Comparison of ENCODE assay signal across 1 cellular context in the genomic region with DNA sequence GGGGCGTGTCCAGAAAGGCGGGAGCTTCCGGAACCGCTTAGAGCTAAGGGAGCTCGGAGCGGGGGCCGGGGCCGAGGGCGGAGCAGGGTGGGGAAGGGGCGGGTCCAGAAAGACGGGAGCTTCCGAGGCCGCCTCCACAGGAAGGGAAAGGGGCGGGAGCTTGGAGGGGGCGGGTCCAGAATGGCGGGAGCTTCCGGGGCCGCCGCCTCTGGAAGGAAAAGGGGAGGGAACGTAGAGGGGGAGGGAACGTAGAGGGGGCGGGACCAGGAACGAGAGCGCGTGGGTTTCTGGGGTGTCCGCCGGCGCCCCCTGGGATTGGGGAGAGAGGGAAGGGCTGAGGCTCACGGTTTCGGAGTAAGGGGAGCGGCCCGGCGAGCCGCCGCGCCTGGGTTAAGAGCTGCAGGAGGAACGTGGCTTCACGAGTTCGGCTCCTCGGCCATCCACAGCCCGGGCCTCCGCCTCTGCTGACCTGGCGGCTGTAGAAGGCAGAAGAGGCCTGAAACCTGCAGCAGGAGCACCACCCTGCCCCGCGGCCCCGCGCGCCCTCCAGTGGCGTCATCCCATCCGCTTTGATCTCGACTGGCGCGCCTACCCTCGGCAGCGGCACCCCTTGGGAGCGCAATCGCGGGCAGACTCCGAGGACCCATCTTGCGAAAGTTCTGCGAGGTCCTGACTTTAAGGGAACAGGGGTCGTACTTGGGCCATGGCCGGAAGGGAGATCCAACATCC.
TF ChIP-seq lines count a peak whose summit lies in the region.

No MANE protein-coding gene starts in this region.

TF ChIP-seq in HEK293, 187 proteins besides CTCF, POLR2A, EP300 and RAD21 (continued from another document and continues in another):
- TF ChIP-seq BCL6B (tag by site-specific recombination; IDR thresholded peaks at IDR 0.05): no peak
- TF ChIP-seq ZNF639 (tag by site-specific recombination; IDR thresholded peaks at IDR 0.05): peak; percentile 76
- peak; percentile 49 for TF ChIP-seq ZNF600 (tag by site-specific recombination; IDR thresholded peaks at IDR 0.05)
- no peak for TF ChIP-seq ZNF248 (tag by site-specific recombination; IDR thresholded peaks at IDR 0.05)
- no peak for TF ChIP-seq MYNN (tag by site-specific recombination; IDR thresholded peaks at IDR 0.05; ENCODE audit: borderline replicate concordance)
- peak; percentile 87 for TF ChIP-seq ZNF629 (tag by site-specific recombination; IDR thresholded peaks at IDR 0.05)
- peak; percentile 68 for TF ChIP-seq ZBTB20 (tag by site-specific recombination; IDR thresholded peaks at IDR 0.05)
- TF ChIP-seq ZNF266 (tag by site-specific recombination; IDR thresholded peaks at IDR 0.05; ENCODE audit: low read depth): no peak
- peak; percentile 14; the same call in 1 of the 2 replicates for TF ChIP-seq ZBTB11 (tag by site-specific recombination; conservative IDR thresholded peaks at IDR 0.05; ENCODE audit: low read depth)
- TF ChIP-seq ZNF121 (tag by site-specific recombination; IDR thresholded peaks at IDR 0.05): no peak
- no peak for TF ChIP-seq ZNF280C (tag by site-specific recombination; IDR thresholded peaks at IDR 0.05)
- 0 out of 2 replicates have a peak, but pooled peaks have one; percentile 28 for TF ChIP-seq PRDM1 (tag by site-specific recombination; IDR thresholded peaks at IDR 0.05)
- TF ChIP-seq ZNF626 (tag by site-specific recombination; IDR thresholded peaks at IDR 0.05): no peak
- TF ChIP-seq ZNF843 (tag by site-specific recombination; IDR thresholded peaks at IDR 0.05): peak; percentile 79
- TF ChIP-seq SCRT2 (tag by site-specific recombination; IDR thresholded peaks at IDR 0.05): 0 out of 2 replicates have a peak, but pooled peaks have one; percentile 38
- TF ChIP-seq ZBTB1 (tag by site-specific recombination; IDR thresholded peaks at IDR 0.05): peak; percentile 28; the same call in 1 of the 2 replicates
- 0 out of 2 replicates have a peak, but pooled peaks have one; percentile 12 for TF ChIP-seq HOXD13 (CRISPR knock-in tag; IDR thresholded peaks at IDR 0.05; ENCODE audit: borderline replicate concordance)
- no peak for TF ChIP-seq ZNF311 (tag by site-specific recombination; IDR thresholded peaks at IDR 0.05; ENCODE audit: borderline replicate concordance)
- no peak for TF ChIP-seq ZFP41 (tag by site-specific recombination; IDR thresholded peaks at IDR 0.05; ENCODE audit: borderline replicate concordance)
- TF ChIP-seq ATF2 (tag by site-specific recombination; IDR thresholded peaks at IDR 0.05; ENCODE audit: low read depth): peak; percentile 84
- TF ChIP-seq ZBTB44 (tag by site-specific recombination; IDR thresholded peaks at IDR 0.05): peak; percentile 75; the same call in 1 of the 2 replicates
- TF ChIP-seq ZNF146 (tag by site-specific recombination; IDR thresholded peaks at IDR 0.05): peak; percentile 42
- TF ChIP-seq ZNF138 (tag by site-specific recombination; IDR thresholded peaks at IDR 0.05; ENCODE audit: borderline replicate concordance): no peak
- no peak for TF ChIP-seq ZNF544 (tag by site-specific recombination; IDR thresholded peaks at IDR 0.05)
- TF ChIP-seq ZNF529 (tag by site-specific recombination; IDR thresholded peaks at IDR 0.05; ENCODE audit: insufficient replicate concordance): no peak
- TF ChIP-seq ZNF19 (tag by site-specific recombination; IDR thresholded peaks at IDR 0.05; ENCODE audit: low read depth): no peak
- TF ChIP-seq ZNF175 (tag by site-specific recombination; IDR thresholded peaks at IDR 0.05): no peak
- no peak for TF ChIP-seq ZNF791 (tag by site-specific recombination; IDR thresholded peaks at IDR 0.05)
- TF ChIP-seq ZNF24 (tag by site-specific recombination; IDR thresholded peaks at IDR 0.05): peak; percentile 76
- no peak for TF ChIP-seq ZNF549 (tag by site-specific recombination; IDR thresholded peaks at IDR 0.05)
- peak; percentile 97 for TF ChIP-seq ZNF501 (tag by site-specific recombination; IDR thresholded peaks at IDR 0.05)
- TF ChIP-seq ZNF76 (tag by site-specific recombination; IDR thresholded peaks at IDR 0.05; ENCODE audit: borderline replicate concordance, low read depth): peak; percentile 96
- no peak for TF ChIP-seq ZNF530 (tag by site-specific recombination; IDR thresholded peaks at IDR 0.05; ENCODE audit: low read depth)
- no peak for TF ChIP-seq ZNF513 (tag by site-specific recombination; IDR thresholded peaks at IDR 0.05)
- no peak for TF ChIP-seq ZNF112 (tag by site-specific recombination; IDR thresholded peaks at IDR 0.05)
- no peak for TF ChIP-seq ZNF704 (tag by site-specific recombination; IDR thresholded peaks at IDR 0.05)
- peak; percentile 96; the same call in 1 of the 2 replicates for TF ChIP-seq ZNF391 (tag by site-specific recombination; IDR thresholded peaks at IDR 0.05; ENCODE audit: borderline replicate concordance, low read depth)
- TF ChIP-seq ZNF404 (tag by site-specific recombination; IDR thresholded peaks at IDR 0.05): no peak
- no peak for TF ChIP-seq SETDB1 (IDR thresholded peaks at IDR 0.05; ENCODE audit: insufficient read length, low read length)
- TF ChIP-seq ZNF169 (tag by site-specific recombination; IDR thresholded peaks at IDR 0.05): peak; percentile 63; the same call in 1 of the 2 replicates
- TF ChIP-seq HOXC10 (CRISPR knock-in tag; IDR thresholded peaks at IDR 0.05): no peak
- peak; percentile 97 for TF ChIP-seq KLF9 (tag by site-specific recombination; IDR thresholded peaks at IDR 0.05; ENCODE audit: low read depth)
- no peak for TF ChIP-seq ZNF148 (tag by site-specific recombination; IDR thresholded peaks at IDR 0.05; ENCODE audit: borderline replicate concordance)
- peak; percentile 95 for TF ChIP-seq ZXDB (tag by site-specific recombination; IDR thresholded peaks at IDR 0.05)
